Comparison of ENCODE assay signal across 21 cellular contexts in the genomic region with DNA sequence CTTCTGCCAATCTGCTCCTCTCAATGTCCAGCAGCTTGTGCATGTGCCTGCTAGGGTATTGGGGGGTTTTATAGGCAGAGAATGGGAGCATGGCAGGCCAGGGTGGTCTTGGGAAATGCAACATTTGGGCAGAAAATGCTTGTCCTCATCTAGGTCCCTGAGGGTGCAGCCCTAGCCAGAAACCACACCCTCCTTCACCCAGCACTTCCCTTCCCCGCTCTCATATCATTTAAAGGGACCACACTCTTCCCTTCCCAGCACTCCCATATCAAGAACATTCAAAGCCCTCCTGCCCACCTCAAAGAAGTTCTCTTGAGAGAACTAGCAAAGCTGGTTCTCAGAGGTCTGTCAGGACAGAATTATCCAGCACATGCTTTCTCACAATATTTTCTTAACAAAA.
DNase-seq lines count a peak whose midpoint lies in the region; ATAC-seq and TF ChIP-seq lines count a peak whose summit lies in the region.
"Had no signal": no experiment of that assay in that cellular context is flagged by ENCODE, and none has a peak within 500 bp of the region (broad histone marks: within the 10 kb centered on the region; RNA-seq: fewer than 3 reads in every experiment).

No MANE protein-coding gene starts in this region.

- H3K4me3 ChIP-seq in HL-60 (replicated peaks; ENCODE audit: insufficient read depth, low read length) (no peak overlapping the region), NB4 (ENCODE audit: low read depth, low read length) (no peak overlapping the region), upper lobe of right lung (no peak overlapping the region)
- H3K4me3 ChIP-seq: BLaER1, MG63 had no signal

- no peak for TF ChIP-seq POLR2A in NB4 (IDR thresholded peaks at IDR 0.05; ENCODE audit: extremely low read depth, insufficient read length)

- H3K27ac ChIP-seq in HL-60 (replicated peaks) (peak overlapping the region; percentile 58), upper lobe of right lung (no peak overlapping the region)
- H3K27ac ChIP-seq: BLaER1 had no signal

- peak in 1 of 2 experiments; percentile 36 for DNase-seq in HL-60 (ENCODE audit: low read depth in 1 of 2, low spot score in 1 of 2)
- DNase-seq in NB4 (ENCODE audit: low read depth): peak; percentile 6
- DNase-seq in UCSD-AML1 (lab: John Stamatoyannopoulos, UW; ENCODE audit: unreplicated experiment): peak; percentile 23
- DNase-seq in upper lobe of right lung: no peak
- DNase-seq in head of caudate nucleus: no peak
- no peak for DNase-seq in occipital lobe (lab: John Stamatoyannopoulos, UW)
- no peak for DNase-seq in stimulated activated CD4-positive, alpha-beta T cell treated with anti-CD3 and anti-CD28 coated beads, Interleukin-15, amount 100 ng/mL, for 24 hours
- DNase-seq: CD8-positive, alpha-beta T cell; DMS153; MG63; NCI-H1105 treated with DMSO at 0.1 percent for 48 hours; NCI-H2081; NCI-H2171; NCI-H345; NCI-H524 treated with DMSO at 0.1 percent for 48 hours; NCI-H82; PC-3; RPMI8226; SIG-M5; SK-N-SH had no signal

- ATAC-seq in upper lobe of right lung: peak; percentile 54
- ATAC-seq: CD8-positive, alpha-beta T cell; PC-3 had no signal

- intact Hi-C loops in upper lobe of right lung (cut with DNase I) (no loop called here), head of caudate nucleus (cut with DNase I) (no loop called here)

- no peaks in the 10 kb centered on the region for H3K9me3 ChIP-seq in upper lobe of right lung
- H3K9me3 ChIP-seq: BLaER1, MG63, SK-N-SH had no signal

- no peaks in the 10 kb centered on the region for H3K36me3 ChIP-seq in upper lobe of right lung
- H3K36me3 ChIP-seq: BLaER1, MG63 had no signal

- TF ChIP-seq CTCF in HL-60 (IDR thresholded peaks at IDR 0.05; ENCODE audit: insufficient read depth, low read length) (no peak), NB4 (IDR thresholded peaks at IDR 0.05; ENCODE audit: low read depth, low read length) (no peak), upper lobe of right lung (IDR thresholded peaks at IDR 0.05) (no peak)

- H3K4me1 ChIP-seq in upper lobe of right lung: peaks cover 4% of the 10 kb centered on the region
- H3K4me1 ChIP-seq: BLaER1 had no signal

- H3K27me3 ChIP-seq in HL-60 (ENCODE audit: insufficient read depth, poor library complexity, severe bottlenecking): no peaks in the 10 kb centered on the region
- no peaks in the 10 kb centered on the region for H3K27me3 ChIP-seq in upper lobe of right lung
- H3K27me3 ChIP-seq: BLaER1, MG63 had no signal

Comparison
In these comparisons a context has a peak if more than half of its experiments do, and no peak if none do; other contexts are left out.
1. DNase-seq: peak in NB4 (single experiment) and UCSD-AML1 (single experiment); none in upper lobe of right lung (single experiment), head of caudate nucleus (0 of 42), occipital lobe (single experiment) and stimulated activated CD4-positive, alpha-beta T cell treated with anti-CD3 and anti-CD28 coated beads, Interleukin-15, amount 100 ng/mL, for 24 hours (single experiment).